8 cellular contexts compared by ENCODE assay signal in genomic region chr1:160954158-160955104, GRCh38. TPM values are rescaled to one million over a fixed set of nuclear protein-coding genes. Genes with fewer than 3 reads are reported as not detected.
DNase-seq lines count a peak whose midpoint lies in the region; ATAC-seq lines count a peak whose summit lies in the region.

Gene ITLN2 (minus strand): TSS chr1:160954809. CDS start chr1:160954741, 68 bp downstream.

- H3K9me3 ChIP-seq in GM23248 (ENCODE audit: low read depth): no peaks in the 10 kb centered on the region

- H3F3A ChIP-seq in GM23248 (ENCODE audit: insufficient read depth): no peaks in the 10 kb centered on the region

- 39 to 47% methylated on average over 7 to 8 of the region's 8 CpGs for WGBS in GM23248 (ENCODE audit: low coverage in 1 of 2, low lambda C conversion rate in 2 of 2, missing lambda C conversion rate in 2 of 2), 2 experiments

- no peaks in the 10 kb centered on the region for H4K20me1 ChIP-seq in GM23248 (ENCODE audit: insufficient read depth)

- no peak within 1 kb of the TSS for H3K9ac ChIP-seq in GM23248

- no peak within 1 kb of the TSS for H3K4me2 ChIP-seq in GM23248 (ENCODE audit: unreplicated experiment)

- no peak for ATAC-seq in HG02571 (IDR thresholded peaks at IDR 0.05; ENCODE audit: unreplicated experiment)

- peaks cover 9% of the 10 kb centered on the region for H3K27me3 ChIP-seq in GM23248 (replicated peaks; ENCODE audit: insufficient read depth)

- H3K36me3 ChIP-seq in GM23248 (ENCODE audit: low read depth): no peaks in the 10 kb centered on the region

- H3K4me3 ChIP-seq in GM23248: no peak within 1 kb of the TSS

- DNase-seq in D341Med (ENCODE audit: low spot score) (peak; percentile 73), GM23248 (peak; percentile 54), NCI-H82 treated with DMSO at 0.1 percent for 48 hours (lab: John Stamatoyannopoulos, UW; ENCODE audit: unreplicated experiment) (peak; percentile 67), activated T-cell treated with anti-CD3 and anti-CD28 coated beads for 4 hours (peak; percentile 22), glomerular visceral epithelial cell (ENCODE audit: extremely low spot score) (peak; percentile 39), NCI-H446 treated with DMSO at 0.1 percent for 48 hours (lab: John Stamatoyannopoulos, UW) (no peak)
- DNase-seq in stimulated activated CD4-positive, alpha-beta T cell treated with anti-CD3 and anti-CD28 coated beads, Interleukin-12 subunit alpha, Interleukin-12 subunit beta, amount 100 ng/mL, for 4 hours: peak; percentile 33

- no peak within 1 kb of the TSS for H2AFZ ChIP-seq in GM23248

- in situ Hi-C loops in GM23248 (cut with MboI): no loop called here

- no peaks in the 10 kb centered on the region for H3K79me2 ChIP-seq in GM23248 (ENCODE audit: insufficient read depth)

- no peaks in the 10 kb centered on the region for H3K4me1 ChIP-seq in GM23248 (ENCODE audit: insufficient read depth)

- H3K9me2 ChIP-seq in GM23248 (ENCODE audit: insufficient read depth): no peaks in the 10 kb centered on the region

- no peak within 1 kb of the TSS for H3K27ac ChIP-seq in GM23248

RNA-seq across cellular contexts. Expression of gene ITLN2, which starts in this region (rescaled TPM):
- total RNA-seq in GM23248 (2014; rRNA removed; shearing (Covaris generic)): not detected in 2 replicates
- not detected in 2 replicates for polyA plus RNA-seq in GM23248 (2016; fragmentation: Nextera tagmentation; extraction: Ambion mirVana)

Comparison
In these comparisons a context has a peak if more than half of its experiments do, and no peak if none do; other contexts are left out.
1. Peak in DNase-seq in GM23248; RNA of the gene not detected or under 1 TPM.